ENCODE assay signal across 2 cellular contexts in genomic region chr6:145238787-145239186, GRCh38.
A peak's percentile ranks its signal among the peaks of the same experiment; 100 is the strongest.
TF ChIP-seq lines count a peak whose summit lies in the region.

No MANE protein-coding gene starts in this region.

TF ChIP-seq in HepG2, 621 proteins besides CTCF, POLR2A, EP300 and RAD21 (continues in another document):
- no peak for TF ChIP-seq KLF6 (CRISPR knock-in tag; IDR thresholded peaks at IDR 0.05)
- no peak for TF ChIP-seq ZNF841 (CRISPR knock-in tag; IDR thresholded peaks at IDR 0.05; ENCODE audit: borderline replicate concordance)
- TF ChIP-seq ZFP36L1 (CRISPR knock-in tag; IDR thresholded peaks at IDR 0.05): no peak
- TF ChIP-seq ZBTB46 (CRISPR knock-in tag; IDR thresholded peaks at IDR 0.05; ENCODE audit: borderline replicate concordance): no peak
- no peak for TF ChIP-seq ZNF367 (CRISPR knock-in tag; IDR thresholded peaks at IDR 0.05; ENCODE audit: borderline replicate concordance)
- no peak for TF ChIP-seq MTF1 (CRISPR knock-in tag; IDR thresholded peaks at IDR 0.05)
- 0 out of 2 replicates have a peak, but pooled peaks have one; percentile 72 for TF ChIP-seq PCBP1 (IDR thresholded peaks at IDR 0.05; ENCODE audit: borderline replicate concordance, low read depth, low read length)
- peak; percentile 94 for TF ChIP-seq HNRNPK (IDR thresholded peaks at IDR 0.05; ENCODE audit: low read depth, low read length, poor library complexity, severe bottlenecking)
- TF ChIP-seq ZUFSP (CRISPR knock-in tag; IDR thresholded peaks at IDR 0.05; ENCODE audit: borderline replicate concordance): no peak
- TF ChIP-seq ZXDC (CRISPR knock-in tag; IDR thresholded peaks at IDR 0.05): no peak
- TF ChIP-seq, protein P1, sequence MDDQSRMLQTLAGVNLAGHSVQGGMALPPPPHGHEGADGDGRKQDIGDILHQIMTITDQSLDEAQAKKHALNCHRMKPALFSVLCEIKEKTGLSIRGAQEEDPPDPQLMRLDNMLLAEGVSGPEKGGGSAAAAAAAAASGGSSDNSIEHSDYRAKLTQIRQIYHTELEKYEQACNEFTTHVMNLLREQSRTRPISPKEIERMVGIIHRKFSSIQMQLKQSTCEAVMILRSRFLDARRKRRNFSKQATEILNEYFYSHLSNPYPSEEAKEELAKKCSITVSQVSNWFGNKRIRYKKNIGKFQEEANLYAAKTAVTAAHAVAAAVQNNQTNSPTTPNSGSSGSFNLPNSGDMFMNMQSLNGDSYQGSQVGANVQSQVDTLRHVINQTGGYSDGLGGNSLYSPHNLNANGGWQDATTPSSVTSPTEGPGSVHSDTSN (CRISPR knock-in tag; IDR thresholded peaks at IDR 0.05; ENCODE audit: borderline replicate concordance): no peak
- TF ChIP-seq ZNF75D (CRISPR knock-in tag; IDR thresholded peaks at IDR 0.05; ENCODE audit: borderline replicate concordance): no peak
- TF ChIP-seq TEAD3 (CRISPR knock-in tag; optimal IDR thresholded peaks at IDR 0.05; ENCODE audit: borderline replicate concordance): no peak

TF ChIP-seq in IMR-90, 13 proteins besides CTCF, POLR2A, EP300 and RAD21:
- no peak for TF ChIP-seq ELK1 (IDR thresholded peaks at IDR 0.05; ENCODE audit: borderline replicate concordance, low read depth, low read length)
- no peak for TF ChIP-seq CHD1 (IDR thresholded peaks at IDR 0.05; ENCODE audit: low read depth, low read length)
- TF ChIP-seq RFX5 (IDR thresholded peaks at IDR 0.05; ENCODE audit: low read depth, low read length): no peak
- no peak for TF ChIP-seq NFE2L2 (IDR thresholded peaks at IDR 0.05; ENCODE audit: low read depth, low read length)
- TF ChIP-seq FOS (IDR thresholded peaks at IDR 0.05; ENCODE audit: low read depth, low read length): no peak
- TF ChIP-seq, protein P2, sequence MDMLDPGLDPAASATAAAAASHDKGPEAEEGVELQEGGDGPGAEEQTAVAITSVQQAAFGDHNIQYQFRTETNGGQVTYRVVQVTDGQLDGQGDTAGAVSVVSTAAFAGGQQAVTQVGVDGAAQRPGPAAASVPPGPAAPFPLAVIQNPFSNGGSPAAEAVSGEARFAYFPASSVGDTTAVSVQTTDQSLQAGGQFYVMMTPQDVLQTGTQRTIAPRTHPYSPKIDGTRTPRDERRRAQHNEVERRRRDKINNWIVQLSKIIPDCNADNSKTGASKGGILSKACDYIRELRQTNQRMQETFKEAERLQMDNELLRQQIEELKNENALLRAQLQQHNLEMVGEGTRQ (IDR thresholded peaks at IDR 0.05; ENCODE audit: low read depth, low read length): no peak
- TF ChIP-seq BHLHE40 (IDR thresholded peaks at IDR 0.05; ENCODE audit: low read depth, low read length): no peak
- TF ChIP-seq MAZ (IDR thresholded peaks at IDR 0.05; ENCODE audit: borderline replicate concordance, low read depth, low read length): no peak
- no peak for TF ChIP-seq MAFK (IDR thresholded peaks at IDR 0.05; ENCODE audit: low read depth, low read length)
- no peak for TF ChIP-seq MXI1 (IDR thresholded peaks at IDR 0.05; ENCODE audit: borderline replicate concordance, low read depth, low read length)
- no peak for TF ChIP-seq RCOR1 (IDR thresholded peaks at IDR 0.05; ENCODE audit: insufficient replicate concordance, low read length)
- no peak for TF ChIP-seq CEBPB (IDR thresholded peaks at IDR 0.05; ENCODE audit: low read depth, low read length)
- no peak for TF ChIP-seq SMC3 (IDR thresholded peaks at IDR 0.05; ENCODE audit: low read depth, low read length)
